2 cellular contexts compared by ENCODE assay signal in the genomic region with DNA sequence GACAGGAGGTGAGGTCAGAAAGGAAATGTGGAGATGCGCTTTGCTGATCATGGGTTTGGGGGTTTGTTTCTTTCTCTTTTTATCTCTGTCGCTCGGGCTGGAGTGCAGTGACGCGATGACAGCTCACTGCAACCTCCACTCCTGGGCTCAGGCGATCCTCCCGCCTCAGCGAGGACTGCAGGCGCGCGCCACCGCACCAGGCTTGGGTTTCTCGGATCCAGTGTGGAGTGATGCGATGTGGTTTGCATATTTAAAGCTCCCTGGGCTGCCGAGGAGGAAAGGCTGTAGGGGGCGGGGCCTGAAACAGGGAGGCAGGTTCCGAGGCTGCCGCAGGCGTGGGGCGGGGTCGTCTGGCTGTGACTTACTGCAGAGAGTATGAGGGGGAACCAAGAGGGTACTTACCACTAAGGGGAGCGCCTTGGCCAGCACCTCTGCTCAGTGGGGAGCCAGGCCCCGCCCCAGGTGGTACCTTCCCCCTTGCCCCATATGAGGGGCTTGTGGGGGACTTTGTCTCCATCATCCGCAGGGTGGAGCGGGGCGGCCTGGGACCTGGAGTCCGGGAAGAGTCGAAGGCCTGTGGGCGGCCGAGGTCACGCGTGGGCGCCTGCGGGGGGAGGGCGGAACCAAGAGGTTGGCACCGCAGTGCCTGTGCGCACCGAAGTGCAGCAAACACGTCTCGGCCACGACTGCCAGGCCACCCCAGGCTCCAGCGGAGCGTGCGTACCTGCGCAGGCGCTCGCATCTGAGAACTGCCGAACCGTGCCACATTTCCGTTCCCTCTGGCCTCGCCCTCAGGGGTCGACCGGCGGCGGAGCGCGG.
TF ChIP-seq lines count a peak whose summit lies in the region.

No MANE protein-coding gene starts in this region.

TF ChIP-seq in SK-N-SH, 30 proteins besides CTCF, POLR2A, EP300 and RAD21:
- TF ChIP-seq TAF1 (IDR thresholded peaks at IDR 0.05; ENCODE audit: borderline replicate concordance, low read depth, low read length) (no peak), CHD2 (IDR thresholded peaks at IDR 0.05; ENCODE audit: low read length, partially characterized antibody) (no peak), GATA2 (CRISPR knock-in tag; IDR thresholded peaks at IDR 0.05) (no peak), SIN3A (IDR thresholded peaks at IDR 0.05; ENCODE audit: borderline replicate concordance, low read depth, low read length) (no peak), NRF1 (IDR thresholded peaks at IDR 0.05; ENCODE audit: low read depth, low read length) (no peak), ELF1 (IDR thresholded peaks at IDR 0.05) (no peak), MXI1 (IDR thresholded peaks at IDR 0.05; ENCODE audit: low read depth, low read length) (no peak), JUND (IDR thresholded peaks at IDR 0.05) (no peak), POLR2AphosphoS5 (IDR thresholded peaks at IDR 0.05; ENCODE audit: low read depth, low read length) (no peak), RFX5 (IDR thresholded peaks at IDR 0.05; ENCODE audit: low read length) (no peak), YY1 (IDR thresholded peaks at IDR 0.05; ENCODE audit: low read depth) (no peak)
- TF ChIP-seq, protein P1, sequence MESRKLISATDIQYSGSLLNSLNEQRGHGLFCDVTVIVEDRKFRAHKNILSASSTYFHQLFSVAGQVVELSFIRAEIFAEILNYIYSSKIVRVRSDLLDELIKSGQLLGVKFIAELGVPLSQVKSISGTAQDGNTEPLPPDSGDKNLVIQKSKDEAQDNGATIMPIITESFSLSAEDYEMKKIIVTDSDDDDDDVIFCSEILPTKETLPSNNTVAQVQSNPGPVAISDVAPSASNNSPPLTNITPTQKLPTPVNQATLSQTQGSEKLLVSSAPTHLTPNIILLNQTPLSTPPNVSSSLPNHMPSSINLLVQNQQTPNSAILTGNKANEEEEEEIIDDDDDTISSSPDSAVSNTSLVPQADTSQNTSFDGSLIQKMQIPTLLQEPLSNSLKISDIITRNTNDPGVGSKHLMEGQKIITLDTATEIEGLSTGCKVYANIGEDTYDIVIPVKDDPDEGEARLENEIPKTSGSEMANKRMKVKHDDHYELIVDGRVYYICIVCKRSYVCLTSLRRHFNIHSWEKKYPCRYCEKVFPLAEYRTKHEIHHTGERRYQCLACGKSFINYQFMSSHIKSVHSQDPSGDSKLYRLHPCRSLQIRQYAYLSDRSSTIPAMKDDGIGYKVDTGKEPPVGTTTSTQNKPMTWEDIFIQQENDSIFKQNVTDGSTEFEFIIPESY (IDR thresholded peaks at IDR 0.05; ENCODE audit: borderline replicate concordance, low read depth) = no peak
- TF ChIP-seq, protein P2, sequence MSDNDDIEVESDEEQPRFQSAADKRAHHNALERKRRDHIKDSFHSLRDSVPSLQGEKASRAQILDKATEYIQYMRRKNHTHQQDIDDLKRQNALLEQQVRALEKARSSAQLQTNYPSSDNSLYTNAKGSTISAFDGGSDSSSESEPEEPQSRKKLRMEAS (IDR thresholded peaks at IDR 0.05; ENCODE audit: low read depth) = no peak
- TF ChIP-seq, protein P3, sequence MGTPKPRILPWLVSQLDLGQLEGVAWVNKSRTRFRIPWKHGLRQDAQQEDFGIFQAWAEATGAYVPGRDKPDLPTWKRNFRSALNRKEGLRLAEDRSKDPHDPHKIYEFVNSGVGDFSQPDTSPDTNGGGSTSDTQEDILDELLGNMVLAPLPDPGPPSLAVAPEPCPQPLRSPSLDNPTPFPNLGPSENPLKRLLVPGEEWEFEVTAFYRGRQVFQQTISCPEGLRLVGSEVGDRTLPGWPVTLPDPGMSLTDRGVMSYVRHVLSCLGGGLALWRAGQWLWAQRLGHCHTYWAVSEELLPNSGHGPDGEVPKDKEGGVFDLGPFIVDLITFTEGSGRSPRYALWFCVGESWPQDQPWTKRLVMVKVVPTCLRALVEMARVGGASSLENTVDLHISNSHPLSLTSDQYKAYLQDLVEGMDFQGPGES (IDR thresholded peaks at IDR 0.05; ENCODE audit: low read depth, low read length) = no peak

TF ChIP-seq in HepG2, 621 proteins besides CTCF, POLR2A, EP300 and RAD21:
- TF ChIP-seq, protein P4, sequence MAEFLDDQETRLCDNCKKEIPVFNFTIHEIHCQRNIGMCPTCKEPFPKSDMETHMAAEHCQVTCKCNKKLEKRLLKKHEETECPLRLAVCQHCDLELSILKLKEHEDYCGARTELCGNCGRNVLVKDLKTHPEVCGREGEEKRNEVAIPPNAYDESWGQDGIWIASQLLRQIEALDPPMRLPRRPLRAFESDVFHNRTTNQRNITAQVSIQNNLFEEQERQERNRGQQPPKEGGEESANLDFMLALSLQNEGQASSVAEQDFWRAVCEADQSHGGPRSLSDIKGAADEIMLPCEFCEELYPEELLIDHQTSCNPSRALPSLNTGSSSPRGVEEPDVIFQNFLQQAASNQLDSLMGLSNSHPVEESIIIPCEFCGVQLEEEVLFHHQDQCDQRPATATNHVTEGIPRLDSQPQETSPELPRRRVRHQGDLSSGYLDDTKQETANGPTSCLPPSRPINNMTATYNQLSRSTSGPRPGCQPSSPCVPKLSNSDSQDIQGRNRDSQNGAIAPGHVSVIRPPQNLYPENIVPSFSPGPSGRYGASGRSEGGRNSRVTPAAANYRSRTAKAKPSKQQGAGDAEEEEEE (CRISPR knock-in tag; IDR thresholded peaks at IDR 0.05; ENCODE audit: borderline replicate concordance) = no peak
- TF ChIP-seq, protein P5, sequence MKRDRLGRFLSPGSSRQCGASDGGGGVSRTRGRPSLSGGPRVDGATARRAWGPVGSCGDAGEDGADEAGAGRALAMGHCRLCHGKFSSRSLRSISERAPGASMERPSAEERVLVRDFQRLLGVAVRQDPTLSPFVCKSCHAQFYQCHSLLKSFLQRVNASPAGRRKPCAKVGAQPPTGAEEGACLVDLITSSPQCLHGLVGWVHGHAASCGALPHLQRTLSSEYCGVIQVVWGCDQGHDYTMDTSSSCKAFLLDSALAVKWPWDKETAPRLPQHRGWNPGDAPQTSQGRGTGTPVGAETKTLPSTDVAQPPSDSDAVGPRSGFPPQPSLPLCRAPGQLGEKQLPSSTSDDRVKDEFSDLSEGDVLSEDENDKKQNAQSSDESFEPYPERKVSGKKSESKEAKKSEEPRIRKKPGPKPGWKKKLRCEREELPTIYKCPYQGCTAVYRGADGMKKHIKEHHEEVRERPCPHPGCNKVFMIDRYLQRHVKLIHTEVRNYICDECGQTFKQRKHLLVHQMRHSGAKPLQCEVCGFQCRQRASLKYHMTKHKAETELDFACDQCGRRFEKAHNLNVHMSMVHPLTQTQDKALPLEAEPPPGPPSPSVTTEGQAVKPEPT (CRISPR knock-in tag; IDR thresholded peaks at IDR 0.05; ENCODE audit: low read depth) = no peak
- no peak for TF ChIP-seq ELF4 (CRISPR knock-in tag; IDR thresholded peaks at IDR 0.05; ENCODE audit: borderline replicate concordance)
